ENCODE assay signal across 2 cellular contexts in the genomic region with DNA sequence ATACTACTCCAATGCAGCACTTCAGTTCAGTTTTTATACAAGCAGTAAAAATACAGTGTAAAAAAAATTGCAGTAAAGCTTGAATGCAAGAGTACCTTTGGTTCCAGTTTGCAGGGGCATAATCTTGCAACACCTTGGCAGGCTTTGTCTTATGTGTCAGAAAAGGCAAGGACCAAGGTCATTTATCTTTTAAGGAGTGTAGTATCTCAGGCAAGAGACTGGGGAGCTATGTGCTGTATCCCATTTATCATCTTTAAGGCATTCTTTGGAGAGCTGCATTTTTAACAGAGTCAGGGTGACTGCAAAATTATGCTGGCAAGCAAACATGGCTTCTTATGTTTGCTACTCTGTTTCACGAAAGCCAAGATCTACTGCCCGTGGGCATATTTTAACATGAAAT.
A peak's percentile ranks its signal among the peaks of the same experiment; 100 is the strongest.
TF ChIP-seq lines count a peak whose summit lies in the region.

No MANE protein-coding gene starts in this region.

TF ChIP-seq in HEK293, 187 proteins besides CTCF, POLR2A, EP300 and RAD21 (continued from another document):
- peak; percentile 75 for TF ChIP-seq ZNF664 (tag by site-specific recombination; IDR thresholded peaks at IDR 0.05)

TF ChIP-seq in HEK293T, 16 proteins besides CTCF, POLR2A, EP300 and RAD21 (continued from another document):
- TF ChIP-seq HDGF (IDR thresholded peaks at IDR 0.05; ENCODE audit: borderline replicate concordance) (no peak), FOXM1 (IDR thresholded peaks at IDR 0.05; ENCODE audit: borderline replicate concordance) (no peak), ZNF384 (IDR thresholded peaks at IDR 0.05) (no peak), LEF1 (IDR thresholded peaks at IDR 0.05; ENCODE audit: borderline replicate concordance) (no peak), TARDBP (IDR thresholded peaks at IDR 0.05) (no peak)
- TF ChIP-seq, protein P1, sequence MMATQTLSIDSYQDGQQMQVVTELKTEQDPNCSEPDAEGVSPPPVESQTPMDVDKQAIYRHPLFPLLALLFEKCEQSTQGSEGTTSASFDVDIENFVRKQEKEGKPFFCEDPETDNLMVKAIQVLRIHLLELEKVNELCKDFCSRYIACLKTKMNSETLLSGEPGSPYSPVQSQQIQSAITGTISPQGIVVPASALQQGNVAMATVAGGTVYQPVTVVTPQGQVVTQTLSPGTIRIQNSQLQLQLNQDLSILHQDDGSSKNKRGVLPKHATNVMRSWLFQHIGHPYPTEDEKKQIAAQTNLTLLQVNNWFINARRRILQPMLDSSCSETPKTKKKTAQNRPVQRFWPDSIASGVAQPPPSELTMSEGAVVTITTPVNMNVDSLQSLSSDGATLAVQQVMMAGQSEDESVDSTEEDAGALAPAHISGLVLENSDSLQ (IDR thresholded peaks at IDR 0.05) = no peak
